Comparison of ENCODE assay signal across 8 cellular contexts in genomic region chr12:38906482-38907170, GRCh38. TPM values are rescaled to one million over a fixed set of nuclear protein-coding genes. Genes with fewer than 3 reads are reported as not detected.
A peak's percentile ranks its signal among the peaks of the same experiment; 100 is the strongest.
DNase-seq lines count a peak whose midpoint lies in the region; ATAC-seq and TF ChIP-seq lines count a peak whose summit lies in the region.

No MANE protein-coding gene starts in this region.

- DNase-seq in Ammon's horn (ENCODE audit: low spot score) (peak; percentile 86), NOMO-1 (lab: John Stamatoyannopoulos, UW; ENCODE audit: unreplicated experiment in 2 of 2) (peak; percentile 80 to 91), epithelial cell of prostate (ENCODE audit: low read depth, low spot score) (peak; percentile 36), mucosa of descending colon (peak; percentile 91 to 94 (median 93))
- peak; percentile 82 for DNase-seq in activated CD8-positive, alpha-beta memory T cell treated with anti-CD3 and anti-CD28 coated beads, Interleukin-2, amount 50 U/mL, for 48 hours
- DNase-seq in stimulated activated CD8-positive, alpha-beta memory T cell treated with anti-CD3 and anti-CD28 coated beads, Interleukin-2, amount 100 ng/mL, for 48 hours (ENCODE audit: low read depth in 2 of 2) = peak; percentile 49

- ATAC-seq in GM18907 (IDR thresholded peaks at IDR 0.05; ENCODE audit: unreplicated experiment) = peak; percentile 70
- ATAC-seq in HG03108 (IDR thresholded peaks at IDR 0.05; ENCODE audit: unreplicated experiment) = peak; percentile 53
- ATAC-seq in mucosa of descending colon = peak; percentile 82

- H3K27ac ChIP-seq in epithelial cell of prostate = peak overlapping the region; percentile 86

- no peaks in the 10 kb centered on the region for H3K4me1 ChIP-seq in mucosa of descending colon (ENCODE audit: low read depth)

- H3K4me3 ChIP-seq in mucosa of descending colon = peak overlapping the region; percentile 30

- peak; percentile 84 for TF ChIP-seq CTCF in mucosa of descending colon (IDR thresholded peaks at IDR 0.05)

- intact Hi-C loops in mucosa of descending colon (cut with DNase I, micrococcal nuclease) = loop anchor here in 1 of 2 donors (5.0 kb wide), 1 partner anchor 239 kb away; no protein-coding TSS in a partner anchor

- no peaks in the 10 kb centered on the region for H3K36me3 ChIP-seq in mucosa of descending colon (ENCODE audit: low read depth)

- no peaks in the 10 kb centered on the region for H3K9me3 ChIP-seq in mucosa of descending colon

RNA-seq across cellular contexts. Expression of gene CPNE8, which starts 1.2 kb away (rescaled TPM):
- 10 to 100 TPM; 23.4 to 31.5 (median 24.7) TPM for total RNA-seq in mucosa of descending colon

Comparison
In these comparisons a context has a peak if more than half of its experiments do, and no peak if none do; other contexts are left out.
1. Peak in every context shown above with its lines: DNase-seq, ATAC-seq, H3K4me3 ChIP-seq and H3K27ac ChIP-seq.
2. DNase-seq: peak in every context shown above with its lines; median percentile 93 in mucosa of descending colon; 86 in Ammon's horn; 86 in NOMO-1; 82 in activated CD8-positive, alpha-beta memory T cell treated with anti-CD3 and anti-CD28 coated beads, Interleukin-2, amount 50 U/mL, for 48 hours; 49 in stimulated activated CD8-positive, alpha-beta memory T cell treated with anti-CD3 and anti-CD28 coated beads, Interleukin-2, amount 100 ng/mL, for 48 hours; 36 in epithelial cell of prostate.